Comparison of ENCODE assay signal across 12 cellular contexts in the genomic region with DNA sequence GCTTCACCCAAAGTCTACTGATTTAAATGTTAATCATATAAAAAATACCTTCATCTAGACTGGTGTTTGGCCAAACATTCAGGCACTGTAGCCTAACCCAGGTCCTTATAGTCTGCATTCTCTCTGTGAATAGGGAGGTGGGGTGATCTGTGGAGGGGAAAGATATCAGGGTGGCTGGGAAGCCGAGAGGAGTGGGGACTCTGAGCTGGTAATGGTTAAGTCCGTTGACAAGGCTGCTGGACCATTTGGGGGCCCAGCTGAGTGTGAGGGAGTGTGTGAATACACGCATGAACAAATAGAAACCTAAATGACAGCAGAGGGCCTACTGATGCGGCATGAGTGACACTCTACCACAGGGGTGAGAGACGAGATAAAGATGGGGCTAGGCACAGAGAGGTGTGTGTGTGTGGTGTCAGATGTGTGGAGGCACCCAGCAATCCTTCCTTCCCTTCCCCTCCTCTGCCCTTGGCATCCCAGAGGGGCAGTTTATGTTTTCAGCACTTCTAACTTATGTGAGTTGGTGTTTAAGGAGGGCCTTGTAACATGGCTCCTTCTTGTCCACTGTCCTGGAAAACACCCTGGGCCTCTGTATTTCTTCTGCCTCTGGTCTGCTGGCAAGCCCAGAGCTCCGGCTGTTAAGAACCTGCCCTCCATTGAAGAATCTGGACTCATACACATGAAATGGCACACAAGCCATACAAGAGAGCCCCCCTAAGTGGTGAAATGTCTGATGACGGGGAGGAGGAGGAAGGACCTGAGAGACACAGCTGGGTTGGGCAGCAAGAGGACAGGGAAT.
DNase-seq lines count a peak whose midpoint lies in the region; ATAC-seq lines count a peak whose summit lies in the region.
"Had no signal": no experiment of that assay in that cellular context is flagged by ENCODE, and none has a peak within 500 bp of the region (broad histone marks: within the 10 kb centered on the region; RNA-seq: fewer than 3 reads in every experiment).

No MANE protein-coding gene starts in this region.

- H3K27me3 Mint-ChIP-seq in stimulated activated naive CD8-positive, alpha-beta T cell treated with anti-CD3 and anti-CD28 coated beads, Interleukin-15, amount 100 ng/mL, for 72 hours = peaks cover 26% of the 10 kb centered on the region
- peaks cover 3 to 17% (median 5%) of the 10 kb centered on the region in 3 donors for H3K27me3 Mint-ChIP-seq in immature natural killer cell (ENCODE audit: low read depth in 3 of 3)
- peaks cover 6 to 7% of the 10 kb centered on the region in 2 donors for H3K27me3 Mint-ChIP-seq in natural killer cell treated with Interleukin-12 subunit alpha and Interleukin-12 subunit beta and Interleukin-15 and Interleukin-18, amount 100 ng/mL, for 72 hours

- H3K27ac Mint-ChIP-seq in stimulated activated naive CD8-positive, alpha-beta T cell treated with anti-CD3 and anti-CD28 coated beads, Interleukin-15, amount 100 ng/mL, for 72 hours = peak overlapping the region in 1 of 2 donors; percentile 75
- H3K27ac Mint-ChIP-seq in immature natural killer cell = peak overlapping the region; percentile 63 to 91 (median 86)
- peak overlapping the region in 1 of 2 donors; percentile 1 for H3K27ac Mint-ChIP-seq in natural killer cell treated with Interleukin-12 subunit alpha and Interleukin-12 subunit beta and Interleukin-15 and Interleukin-18, amount 100 ng/mL, for 72 hours
- H3K27ac Mint-ChIP-seq: CD4-positive, CD25-positive, alpha-beta regulatory T cell had no signal

- no peaks in the 10 kb centered on the region for H3K36me3 Mint-ChIP-seq in immature natural killer cell
- H3K36me3 Mint-ChIP-seq in natural killer cell treated with Interleukin-12 subunit alpha and Interleukin-12 subunit beta and Interleukin-15 and Interleukin-18, amount 100 ng/mL, for 72 hours = no peaks in the 10 kb centered on the region
- H3K36me3 Mint-ChIP-seq: CD4-positive, CD25-positive, alpha-beta regulatory T cell had no signal

- no peaks in the 10 kb centered on the region for H3K9me3 Mint-ChIP-seq in stimulated activated naive CD8-positive, alpha-beta T cell treated with anti-CD3 and anti-CD28 coated beads, Interleukin-15, amount 100 ng/mL, for 72 hours
- H3K9me3 Mint-ChIP-seq in immature natural killer cell = peaks cover 0 to 5% (median 0%) of the 10 kb centered on the region in 6 donors
- no peaks in the 10 kb centered on the region for H3K9me3 Mint-ChIP-seq in natural killer cell treated with Interleukin-12 subunit alpha and Interleukin-12 subunit beta and Interleukin-15 and Interleukin-18, amount 100 ng/mL, for 72 hours

- peak; percentile 20 for ATAC-seq in stimulated activated naive CD8-positive, alpha-beta T cell treated with anti-CD3 and anti-CD28 coated beads, Interleukin-15, amount 100 ng/mL, for 72 hours
- no peak for ATAC-seq in stimulated activated naive CD8-positive, alpha-beta T cell treated with anti-CD3 and anti-CD28 coated beads, Interleukin-15, Interleukin-2, amounts not matched to agents 100 U/mL and 50 U/mL, for 24 hours
- ATAC-seq in natural killer cell treated with Interleukin-12 subunit alpha and Interleukin-12 subunit beta and Interleukin-15 and Interleukin-18, amount 100 ng/mL, for 72 hours = peak; percentile 24 to 56

- H3K4me3 Mint-ChIP-seq in stimulated activated naive CD8-positive, alpha-beta T cell treated with anti-CD3 and anti-CD28 coated beads, Interleukin-15, amount 100 ng/mL, for 72 hours = no peak overlapping the region
- peak overlapping the region in 4 of 5 donors; percentile 1 to 31 (median 19) for H3K4me3 Mint-ChIP-seq in immature natural killer cell
- peak overlapping the region; percentile 11 for H3K4me3 Mint-ChIP-seq in natural killer cell treated with Interleukin-12 subunit alpha and Interleukin-12 subunit beta and Interleukin-15 and Interleukin-18, amount 100 ng/mL, for 72 hours
- H3K4me3 Mint-ChIP-seq: CD4-positive, CD25-positive, alpha-beta regulatory T cell had no signal

- no peak for DNase-seq in stimulated activated naive CD8-positive, alpha-beta T cell treated with anti-CD3 and anti-CD28 coated beads, Interleukin-15, amount 100 ng/mL, for 72 hours
- DNase-seq in stimulated activated naive CD8-positive, alpha-beta T cell treated with anti-CD3 and anti-CD28 coated beads, Interleukin-15, Interleukin-2, amounts not matched to agents 100 U/mL and 50 U/mL, for 24 hours = no peak
- DNase-seq in immature natural killer cell (peak; percentile 29 to 53 (median 33)), NCI-H187 treated with DMSO at 0.1 percent for 48 hours (lab: John Stamatoyannopoulos, UW) (no peak), HK-2 (ENCODE audit: unreplicated experiment) (no peak), HT-29 (ENCODE audit: low spot score) (no peak), cerebellar cortex (ENCODE audit: low spot score) (no peak)
- DNase-seq in natural killer cell treated with Interleukin-12 subunit alpha and Interleukin-12 subunit beta and Interleukin-15 and Interleukin-18, amount 100 ng/mL, for 72 hours (ENCODE audit: low spot score) = no peak
- DNase-seq: ACHN; CD4-positive, CD25-positive, alpha-beta regulatory T cell; DMS79; GM23248 had no signal

- H3K4me1 Mint-ChIP-seq in stimulated activated naive CD8-positive, alpha-beta T cell treated with anti-CD3 and anti-CD28 coated beads, Interleukin-15, amount 100 ng/mL, for 72 hours = no peaks in the 10 kb centered on the region
- H3K4me1 Mint-ChIP-seq in immature natural killer cell = peaks cover 25 to 44% of the 10 kb centered on the region in 2 donors
- peaks cover 11 to 12% of the 10 kb centered on the region in 2 donors for H3K4me1 Mint-ChIP-seq in natural killer cell treated with Interleukin-12 subunit alpha and Interleukin-12 subunit beta and Interleukin-15 and Interleukin-18, amount 100 ng/mL, for 72 hours (ENCODE audit: low read depth in 2 of 2)
- H3K4me1 Mint-ChIP-seq: CD4-positive, CD25-positive, alpha-beta regulatory T cell had no signal

Comparison
In these comparisons a context has a peak if more than half of its experiments do, and no peak if none do; other contexts are left out.
1. DNase-seq: peak in immature natural killer cell (3 of 3); none in stimulated activated naive CD8-positive, alpha-beta T cell treated with anti-CD3 and anti-CD28 coated beads, Interleukin-15, amount 100 ng/mL, for 72 hours (0 of 2), stimulated activated naive CD8-positive, alpha-beta T cell treated with anti-CD3 and anti-CD28 coated beads, Interleukin-15, Interleukin-2, amounts not matched to agents 100 U/mL and 50 U/mL, for 24 hours (single experiment), natural killer cell treated with Interleukin-12 subunit alpha and Interleukin-12 subunit beta and Interleukin-15 and Interleukin-18, amount 100 ng/mL, for 72 hours (single experiment), NCI-H187 treated with DMSO at 0.1 percent for 48 hours (single experiment), HK-2 (single experiment), HT-29 (single experiment) and cerebellar cortex (single experiment).
2. H3K4me3 Mint-ChIP-seq: peak in immature natural killer cell (4 of 5) and natural killer cell treated with Interleukin-12 subunit alpha and Interleukin-12 subunit beta and Interleukin-15 and Interleukin-18, amount 100 ng/mL, for 72 hours (single experiment); none in stimulated activated naive CD8-positive, alpha-beta T cell treated with anti-CD3 and anti-CD28 coated beads, Interleukin-15, amount 100 ng/mL, for 72 hours (0 of 2).